Comparison of ENCODE assay signal across 1 cellular context in the genomic region with DNA sequence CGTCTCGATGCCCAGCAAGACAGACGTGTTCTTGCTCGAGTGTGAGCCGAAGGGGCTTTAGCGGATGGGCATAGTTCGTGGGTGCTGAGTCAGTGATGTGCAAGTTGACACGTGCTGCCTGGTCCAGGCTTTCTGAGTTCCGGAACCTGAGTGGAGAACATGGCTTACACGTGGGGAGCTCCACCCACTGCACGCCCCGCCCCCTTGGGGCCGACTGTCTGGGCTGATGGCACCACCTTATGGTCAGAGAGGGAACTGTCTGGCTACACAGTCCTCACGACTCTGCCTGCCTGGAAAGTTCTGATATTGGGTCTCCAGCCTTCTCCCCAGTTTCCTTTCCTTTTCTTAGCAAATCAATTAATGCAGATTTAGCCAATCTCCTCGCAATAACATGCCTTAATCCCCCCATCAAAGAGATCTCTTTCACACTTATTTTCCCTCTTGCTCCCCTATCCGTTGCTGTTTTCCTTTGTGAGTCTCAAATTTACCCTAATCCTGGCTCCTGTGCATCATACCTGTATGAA.
A peak's percentile ranks its signal among the peaks of the same experiment; 100 is the strongest.
TF ChIP-seq lines count a peak whose summit lies in the region.

No MANE protein-coding gene starts in this region.

TF ChIP-seq in HepG2, 621 proteins besides CTCF, POLR2A, EP300 and RAD21 (continued from another document and continues in another):
- TF ChIP-seq ZBTB49 (CRISPR knock-in tag; IDR thresholded peaks at IDR 0.05; ENCODE audit: borderline replicate concordance) (no peak), MAFF (IDR thresholded peaks at IDR 0.05; ENCODE audit: low read depth, low read length) (peak; percentile 18; the same call in 1 of the 2 replicates), SOX6 (IDR thresholded peaks at IDR 0.05) (no peak), SOX6 (CRISPR knock-in tag; IDR thresholded peaks at IDR 0.05) (peak; percentile 32; the same call in 1 of the 2 replicates), SKI (IDR thresholded peaks at IDR 0.05; ENCODE audit: partially characterized antibody) (no peak), KMT2A (CRISPR knock-in tag; IDR thresholded peaks at IDR 0.05) (no peak), MEF2D (CRISPR knock-in tag; IDR thresholded peaks at IDR 0.05) (no peak), ZNF263 (CRISPR knock-in tag; IDR thresholded peaks at IDR 0.05) (0 out of 2 replicates have a peak, but pooled peaks have one; percentile 20), ATF7 (IDR thresholded peaks at IDR 0.05) (no peak), ATF7 (CRISPR knock-in tag; IDR thresholded peaks at IDR 0.05) (no peak), TSC22D2 (CRISPR knock-in tag; IDR thresholded peaks at IDR 0.05; ENCODE audit: borderline replicate concordance) (no peak), SOX5 (CRISPR knock-in tag; IDR thresholded peaks at IDR 0.05; ENCODE audit: borderline replicate concordance) (peak; percentile 59), ZNF138 (CRISPR knock-in tag; IDR thresholded peaks at IDR 0.05; ENCODE audit: low read depth) (no peak), FOXP4 (CRISPR knock-in tag; IDR thresholded peaks at IDR 0.05) (no peak), MED13 (CRISPR knock-in tag; IDR thresholded peaks at IDR 0.05) (no peak), ELF4 (CRISPR knock-in tag; IDR thresholded peaks at IDR 0.05; ENCODE audit: borderline replicate concordance) (no peak), ZBTB25 (CRISPR knock-in tag; IDR thresholded peaks at IDR 0.05) (0 out of 2 replicates have a peak, but pooled peaks have one; percentile 47), ZMYM3 (CRISPR knock-in tag; IDR thresholded peaks at IDR 0.05) (0 out of 2 replicates have a peak, but pooled peaks have one; percentile 16), ZNF773 (CRISPR knock-in tag; IDR thresholded peaks at IDR 0.05; ENCODE audit: borderline replicate concordance) (no peak), ZBTB3 (CRISPR knock-in tag; IDR thresholded peaks at IDR 0.05; ENCODE audit: borderline replicate concordance, low read depth) (no peak), RARG (CRISPR knock-in tag; IDR thresholded peaks at IDR 0.05; ENCODE audit: low read depth) (no peak), CREB1 (IDR thresholded peaks at IDR 0.05) (no peak), CREB1 (CRISPR knock-in tag; IDR thresholded peaks at IDR 0.05) (0 out of 2 replicates have a peak, but pooled peaks have one; percentile 46), RBAK (CRISPR knock-in tag; IDR thresholded peaks at IDR 0.05) (no peak), ZSCAN9 (CRISPR knock-in tag; IDR thresholded peaks at IDR 0.05; ENCODE audit: borderline replicate concordance) (peak; percentile 47; the same call in 1 of the 2 replicates), PPARG (CRISPR knock-in tag; conservative IDR thresholded peaks at IDR 0.05) (no peak), ZNF121 (CRISPR knock-in tag; IDR thresholded peaks at IDR 0.05) (no peak), KLF11 (CRISPR knock-in tag; IDR thresholded peaks at IDR 0.05) (no peak), ZSCAN20 (CRISPR knock-in tag; IDR thresholded peaks at IDR 0.05; ENCODE audit: borderline replicate concordance) (no peak), SRF (IDR thresholded peaks at IDR 0.05; ENCODE audit: low read depth, low read length) (no peak), ZFX (CRISPR knock-in tag; IDR thresholded peaks at IDR 0.05; ENCODE audit: low read depth) (no peak; the same call in 1 of the 2 replicates), ZBTB37 (CRISPR knock-in tag; IDR thresholded peaks at IDR 0.05) (no peak)
- TF ChIP-seq, protein P1, sequence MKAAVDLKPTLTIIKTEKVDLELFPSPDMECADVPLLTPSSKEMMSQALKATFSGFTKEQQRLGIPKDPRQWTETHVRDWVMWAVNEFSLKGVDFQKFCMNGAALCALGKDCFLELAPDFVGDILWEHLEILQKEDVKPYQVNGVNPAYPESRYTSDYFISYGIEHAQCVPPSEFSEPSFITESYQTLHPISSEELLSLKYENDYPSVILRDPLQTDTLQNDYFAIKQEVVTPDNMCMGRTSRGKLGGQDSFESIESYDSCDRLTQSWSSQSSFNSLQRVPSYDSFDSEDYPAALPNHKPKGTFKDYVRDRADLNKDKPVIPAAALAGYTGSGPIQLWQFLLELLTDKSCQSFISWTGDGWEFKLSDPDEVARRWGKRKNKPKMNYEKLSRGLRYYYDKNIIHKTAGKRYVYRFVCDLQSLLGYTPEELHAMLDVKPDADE (CRISPR knock-in tag; IDR thresholded peaks at IDR 0.05), result no peak
- TF ChIP-seq, protein P2, sequence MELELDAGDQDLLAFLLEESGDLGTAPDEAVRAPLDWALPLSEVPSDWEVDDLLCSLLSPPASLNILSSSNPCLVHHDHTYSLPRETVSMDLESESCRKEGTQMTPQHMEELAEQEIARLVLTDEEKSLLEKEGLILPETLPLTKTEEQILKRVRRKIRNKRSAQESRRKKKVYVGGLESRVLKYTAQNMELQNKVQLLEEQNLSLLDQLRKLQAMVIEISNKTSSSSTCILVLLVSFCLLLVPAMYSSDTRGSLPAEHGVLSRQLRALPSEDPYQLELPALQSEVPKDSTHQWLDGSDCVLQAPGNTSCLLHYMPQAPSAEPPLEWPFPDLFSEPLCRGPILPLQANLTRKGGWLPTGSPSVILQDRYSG (CRISPR knock-in tag; IDR thresholded peaks at IDR 0.05), result no peak
- TF ChIP-seq, protein P3, sequence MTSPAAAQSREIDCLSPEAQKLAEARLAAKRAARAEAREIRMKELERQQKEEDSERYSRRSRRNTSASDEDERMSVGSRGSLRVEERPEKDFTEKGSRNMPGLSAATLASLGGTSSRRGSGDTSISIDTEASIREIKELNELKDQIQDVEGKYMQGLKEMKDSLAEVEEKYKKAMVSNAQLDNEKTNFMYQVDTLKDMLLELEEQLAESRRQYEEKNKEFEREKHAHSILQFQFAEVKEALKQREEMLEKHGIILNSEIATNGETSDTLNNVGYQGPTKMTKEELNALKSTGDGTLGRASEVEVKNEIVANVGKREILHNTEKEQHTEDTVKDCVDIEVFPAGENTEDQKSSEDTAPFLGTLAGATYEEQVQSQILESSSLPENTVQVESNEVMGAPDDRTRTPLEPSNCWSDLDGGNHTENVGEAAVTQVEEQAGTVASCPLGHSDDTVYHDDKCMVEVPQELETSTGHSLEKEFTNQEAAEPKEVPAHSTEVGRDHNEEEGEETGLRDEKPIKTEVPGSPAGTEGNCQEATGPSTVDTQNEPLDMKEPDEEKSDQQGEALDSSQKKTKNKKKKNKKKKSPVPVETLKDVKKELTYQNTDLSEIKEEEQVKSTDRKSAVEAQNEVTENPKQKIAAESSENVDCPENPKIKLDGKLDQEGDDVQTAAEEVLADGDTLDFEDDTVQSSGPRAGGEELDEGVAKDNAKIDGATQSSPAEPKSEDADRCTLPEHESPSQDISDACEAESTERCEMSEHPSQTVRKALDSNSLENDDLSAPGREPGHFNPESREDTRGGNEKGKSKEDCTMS (CRISPR knock-in tag; conservative IDR thresholded peaks at IDR 0.05), result 0 out of 2 replicates have a peak, but pooled peaks have one; percentile 25
- TF ChIP-seq, protein P4, sequence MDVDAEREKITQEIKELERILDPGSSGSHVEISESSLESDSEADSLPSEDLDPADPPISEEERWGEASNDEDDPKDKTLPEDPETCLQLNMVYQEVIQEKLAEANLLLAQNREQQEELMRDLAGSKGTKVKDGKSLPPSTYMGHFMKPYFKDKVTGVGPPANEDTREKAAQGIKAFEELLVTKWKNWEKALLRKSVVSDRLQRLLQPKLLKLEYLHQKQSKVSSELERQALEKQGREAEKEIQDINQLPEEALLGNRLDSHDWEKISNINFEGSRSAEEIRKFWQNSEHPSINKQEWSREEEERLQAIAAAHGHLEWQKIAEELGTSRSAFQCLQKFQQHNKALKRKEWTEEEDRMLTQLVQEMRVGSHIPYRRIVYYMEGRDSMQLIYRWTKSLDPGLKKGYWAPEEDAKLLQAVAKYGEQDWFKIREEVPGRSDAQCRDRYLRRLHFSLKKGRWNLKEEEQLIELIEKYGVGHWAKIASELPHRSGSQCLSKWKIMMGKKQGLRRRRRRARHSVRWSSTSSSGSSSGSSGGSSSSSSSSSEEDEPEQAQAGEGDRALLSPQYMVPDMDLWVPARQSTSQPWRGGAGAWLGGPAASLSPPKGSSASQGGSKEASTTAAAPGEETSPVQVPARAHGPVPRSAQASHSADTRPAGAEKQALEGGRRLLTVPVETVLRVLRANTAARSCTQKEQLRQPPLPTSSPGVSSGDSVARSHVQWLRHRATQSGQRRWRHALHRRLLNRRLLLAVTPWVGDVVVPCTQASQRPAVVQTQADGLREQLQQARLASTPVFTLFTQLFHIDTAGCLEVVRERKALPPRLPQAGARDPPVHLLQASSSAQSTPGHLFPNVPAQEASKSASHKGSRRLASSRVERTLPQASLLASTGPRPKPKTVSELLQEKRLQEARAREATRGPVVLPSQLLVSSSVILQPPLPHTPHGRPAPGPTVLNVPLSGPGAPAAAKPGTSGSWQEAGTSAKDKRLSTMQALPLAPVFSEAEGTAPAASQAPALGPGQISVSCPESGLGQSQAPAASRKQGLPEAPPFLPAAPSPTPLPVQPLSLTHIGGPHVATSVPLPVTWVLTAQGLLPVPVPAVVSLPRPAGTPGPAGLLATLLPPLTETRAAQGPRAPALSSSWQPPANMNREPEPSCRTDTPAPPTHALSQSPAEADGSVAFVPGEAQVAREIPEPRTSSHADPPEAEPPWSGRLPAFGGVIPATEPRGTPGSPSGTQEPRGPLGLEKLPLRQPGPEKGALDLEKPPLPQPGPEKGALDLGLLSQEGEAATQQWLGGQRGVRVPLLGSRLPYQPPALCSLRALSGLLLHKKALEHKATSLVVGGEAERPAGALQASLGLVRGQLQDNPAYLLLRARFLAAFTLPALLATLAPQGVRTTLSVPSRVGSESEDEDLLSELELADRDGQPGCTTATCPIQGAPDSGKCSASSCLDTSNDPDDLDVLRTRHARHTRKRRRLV (CRISPR knock-in tag; IDR thresholded peaks at IDR 0.05), result no peak
- TF ChIP-seq, protein P5, sequence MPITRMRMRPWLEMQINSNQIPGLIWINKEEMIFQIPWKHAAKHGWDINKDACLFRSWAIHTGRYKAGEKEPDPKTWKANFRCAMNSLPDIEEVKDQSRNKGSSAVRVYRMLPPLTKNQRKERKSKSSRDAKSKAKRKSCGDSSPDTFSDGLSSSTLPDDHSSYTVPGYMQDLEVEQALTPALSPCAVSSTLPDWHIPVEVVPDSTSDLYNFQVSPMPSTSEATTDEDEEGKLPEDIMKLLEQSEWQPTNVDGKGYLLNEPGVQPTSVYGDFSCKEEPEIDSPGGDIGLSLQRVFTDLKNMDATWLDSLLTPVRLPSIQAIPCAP (CRISPR knock-in tag; IDR thresholded peaks at IDR 0.05; ENCODE audit: low read depth), result no peak
